2 cellular contexts compared by ENCODE assay signal in genomic region chr17:18951941-18952842, GRCh38.
TF ChIP-seq lines count a peak whose summit lies in the region.

SLC5A10 (plus strand) TSS chr17:18952165; CDS start chr17:18952206, 41 bp downstream.

TF ChIP-seq in GM23338, 12 proteins besides CTCF, POLR2A, EP300 and RAD21 (continued from another document):
- no peak for TF ChIP-seq REST (IDR thresholded peaks at IDR 0.05; ENCODE audit: unreplicated experiment)
- no peak for TF ChIP-seq EZH2phosphoT487 (IDR thresholded peaks at IDR 0.05; ENCODE audit: unreplicated experiment)
- TF ChIP-seq POLR2AphosphoS5 (IDR thresholded peaks at IDR 0.05; ENCODE audit: low read depth) = no peak
- TF ChIP-seq NANOG (IDR thresholded peaks at IDR 0.05; ENCODE audit: borderline replicate concordance) = no peak
- no peak for TF ChIP-seq ZNF114 (CRISPR knock-in tag; IDR thresholded peaks at IDR 0.05)
- TF ChIP-seq ETS1 (IDR thresholded peaks at IDR 0.05) = no peak
- TF ChIP-seq ZNF462 (CRISPR knock-in tag; IDR thresholded peaks at IDR 0.05) = no peak

TF ChIP-seq in K562, 482 proteins besides CTCF, POLR2A, EP300 and RAD21 (continued from another document):
- TF ChIP-seq RERE (CRISPR knock-in tag; IDR thresholded peaks at IDR 0.05; ENCODE audit: borderline replicate concordance) (no peak), ZNF507 (tag; conservative IDR thresholded peaks at IDR 0.05) (no peak), ZFP30 (CRISPR knock-in tag; IDR thresholded peaks at IDR 0.05; ENCODE audit: borderline replicate concordance) (no peak), PCBP1 (IDR thresholded peaks at IDR 0.05; ENCODE audit: low read depth, low read length, poor library complexity, severe bottlenecking) (no peak), ZNF75A (CRISPR knock-in tag; IDR thresholded peaks at IDR 0.05) (no peak), NONO (IDR thresholded peaks at IDR 0.05; ENCODE audit: low read depth in 2 of 2, low read length in 1 of 2) (no peak), CREB1 (IDR thresholded peaks at IDR 0.05) (no peak), CREB1 (CRISPR knock-in tag; IDR thresholded peaks at IDR 0.05) (no peak), FOSL1 (tag; conservative IDR thresholded peaks at IDR 0.05) (no peak), MXI1 (IDR thresholded peaks at IDR 0.05; ENCODE audit: low read depth, low read length) (no peak), U2AF2 (optimal IDR thresholded peaks at IDR 0.05; ENCODE audit: low read depth, low read length) (no peak), ELF2 (CRISPR knock-in tag; IDR thresholded peaks at IDR 0.05) (no peak), ARID3B (CRISPR knock-in tag; IDR thresholded peaks at IDR 0.05; ENCODE audit: borderline replicate concordance) (no peak), ZNF780A (CRISPR knock-in tag; IDR thresholded peaks at IDR 0.05) (no peak), FOXP1 (CRISPR knock-in tag; IDR thresholded peaks at IDR 0.05) (no peak), CBFA2T3 (IDR thresholded peaks at IDR 0.05) (no peak)
